Comparison of ENCODE assay signal across 30 cellular contexts in the genomic region with DNA sequence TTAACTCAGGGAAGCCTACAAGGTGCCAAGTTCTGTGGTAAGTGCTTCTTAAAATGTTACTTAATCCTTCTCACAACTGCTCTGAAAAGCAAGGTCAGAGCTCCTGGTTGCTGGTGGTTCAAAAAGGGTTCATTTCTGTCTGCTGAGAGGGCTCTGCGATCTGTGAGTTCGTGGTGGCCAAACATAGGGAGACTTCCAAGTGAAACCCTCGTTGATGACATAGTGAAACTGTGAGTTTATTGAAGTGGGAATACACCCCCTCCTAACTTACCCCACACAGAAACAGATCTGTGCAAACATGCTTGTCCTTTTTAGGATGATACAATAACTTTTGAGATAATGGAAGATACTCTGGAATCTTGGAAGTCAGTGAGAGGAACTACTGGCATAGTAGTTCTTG.
DNase-seq lines count a peak whose midpoint lies in the region; ATAC-seq and TF ChIP-seq lines count a peak whose summit lies in the region.
"Had no signal": no experiment of that assay in that cellular context is flagged by ENCODE, and none has a peak within 500 bp of the region (broad histone marks: within the 10 kb centered on the region; RNA-seq: fewer than 3 reads in every experiment).

No MANE protein-coding gene starts in this region.

- TF ChIP-seq CTCF in chondrocyte (IDR thresholded peaks at IDR 0.05) (no peak), psoas muscle (IDR thresholded peaks at IDR 0.05) (no peak), uterus (IDR thresholded peaks at IDR 0.05) (no peak), dorsolateral prefrontal cortex (IDR thresholded peaks at IDR 0.05 in 54 of 56, conservative IDR thresholded peaks at IDR 0.05 in 2 of 56; ENCODE audit: low read depth in 1 of 56, partially characterized antibody in 56 of 56) (no peak)

- H3K9ac ChIP-seq in Karpas-422 (ENCODE audit: low read length), result peak overlapping the region; percentile 57

- H3K4me3 ChIP-seq in Karpas-422 (ENCODE audit: low read length), result no peak overlapping the region
- peak overlapping the region; percentile 16 for H3K4me3 ChIP-seq in psoas muscle
- no peak overlapping the region for H3K4me3 ChIP-seq in uterus
- no peak overlapping the region for H3K4me3 ChIP-seq in dorsolateral prefrontal cortex
- H3K4me3 ChIP-seq: esophagus muscularis mucosa, lung, thoracic aorta had no signal

- H3K9me3 ChIP-seq in Karpas-422 (ENCODE audit: low read length) (no peaks in the 10 kb centered on the region), psoas muscle (no peaks in the 10 kb centered on the region), uterus (no peaks in the 10 kb centered on the region)
- H3K9me3 ChIP-seq: Caco-2, esophagus muscularis mucosa, thoracic aorta had no signal

- no peaks in the 10 kb centered on the region for H3K9me3 Mint-ChIP-seq in chondrocyte (ENCODE audit: low read depth)
- H3K9me3 Mint-ChIP-seq: activated CD4-positive, alpha-beta memory T cell treated with anti-CD3 and anti-CD28 coated beads, Interleukin-2, amount 10 ng/mL, durations not matched to agents 7 days and 5 days; dendritic cell treated with granulocyte-macrophage colony-stimulating factor and Interleukin-4, amounts not matched to agents 40 ng/mL and 50 ng/mL, for 4 days; natural killer cell; T-helper 2 cell treated with Interferon-gamma antibody and Interleukin-4, amounts not matched to agents 5 μg/mL and 100 μg/mL, for 36 hours had no signal

- H3K4me2 ChIP-seq in Karpas-422 (ENCODE audit: low read depth, low read length, poor library complexity, severe bottlenecking), result peak overlapping the region; percentile 64

- peak overlapping the region; percentile 64 for H2AFZ ChIP-seq in Karpas-422 (ENCODE audit: low read length)

- intact Hi-C loops in psoas muscle (cut with DNase I), result loop anchor here (5.0 to 10.0 kb wide), 6 partner anchors 100 to 412 kb away; no protein-coding TSS in a partner anchor
- intact Hi-C loops in uterus (cut with DNase I; ENCODE audit: low total_unique reads), result loop anchor here (5.0 kb wide), 1 partner anchor 360 kb away; no protein-coding TSS in a partner anchor
- intact Hi-C loops in dorsolateral prefrontal cortex (cut with DNase I), result loop anchor here (5.0 to 10.0 kb wide), 3 partner anchors 352 to 410 kb away; a partner anchor contains a TSS

- DNase-seq in Karpas-422 (peak; percentile 63), chondrocyte (ENCODE audit: low spot score) (no peak), psoas muscle (no peak), uterus (no peak), dorsolateral prefrontal cortex (no peak)
- DNase-seq: activated CD4-positive, alpha-beta memory T cell treated with anti-CD3 and anti-CD28 coated beads, Interleukin-2, amount 10 ng/mL, durations not matched to agents 7 days and 5 days; activated CD4-positive, alpha-beta T cell treated with anti-CD3 and anti-CD28 coated beads for 1 hour; activated CD8-positive, alpha-beta memory T cell treated with anti-CD3 and anti-CD28 coated beads, Interleukin-2, amount 50 U/mL, for 4 hours; activated naive CD4-positive, alpha-beta T cell; Caco-2; central memory CD4-positive, alpha-beta T cell; DMS53; foreskin melanocyte; GOT3; natural killer cell; NCI-H1105; NCI-H187 treated with DMSO at 0.1 percent for 48 hours; NCI-H226; NCI-H526 treated with DMSO at 0.1 percent for 48 hours; nucleus accumbens; SIG-M5; stimulated activated naive CD4-positive, alpha-beta T cell treated with Interleukin-2 at 50 U/mL for 16 hours had no signal

- no peaks in the 10 kb centered on the region for H3K79me2 ChIP-seq in Karpas-422 (ENCODE audit: low read length)

- ATAC-seq in psoas muscle (peak in 1 of 4 donors; percentile 33), GM21529 (IDR thresholded peaks at IDR 0.05; ENCODE audit: unreplicated experiment) (no peak), GM19324 (IDR thresholded peaks at IDR 0.05; ENCODE audit: low FRiP score, unreplicated experiment) (no peak)
- ATAC-seq: natural killer cell had no signal

- no peak overlapping the region for H3K4me3 Mint-ChIP-seq in chondrocyte (ENCODE audit: unreplicated experiment)
- H3K4me3 Mint-ChIP-seq: activated CD4-positive, alpha-beta memory T cell treated with anti-CD3 and anti-CD28 coated beads, Interleukin-2, amount 10 ng/mL, durations not matched to agents 7 days and 5 days; CD14-positive monocyte; dendritic cell treated with granulocyte-macrophage colony-stimulating factor and Interleukin-4, amounts not matched to agents 40 ng/mL and 50 ng/mL, for 4 days; natural killer cell; T-helper 2 cell treated with Interferon-gamma antibody and Interleukin-4, amounts not matched to agents 5 μg/mL and 100 μg/mL, for 36 hours had no signal

- H3K36me3 Mint-ChIP-seq in chondrocyte (ENCODE audit: low read depth), result peaks cover 2% of the 10 kb centered on the region
- H3K36me3 Mint-ChIP-seq: CD14-positive monocyte, natural killer cell had no signal

- no peak for TF ChIP-seq POLR2A in uterus (IDR thresholded peaks at IDR 0.05)

- no peaks in the 10 kb centered on the region for H3K27me3 Mint-ChIP-seq in chondrocyte (ENCODE audit: low read depth)
- H3K27me3 Mint-ChIP-seq: dendritic cell treated with granulocyte-macrophage colony-stimulating factor and Interleukin-4, amounts not matched to agents 40 ng/mL and 50 ng/mL, for 4 days had no signal

- 21 to 55% (median 36%) methylated on average over 3 of the region's 3 CpGs for WGBS in psoas muscle, 3 donors

- no peaks in the 10 kb centered on the region for H4K20me1 ChIP-seq in Karpas-422 (ENCODE audit: insufficient read depth, low read depth, low read length)

- H3K4me1 Mint-ChIP-seq in chondrocyte (ENCODE audit: low read depth), result peaks cover 47% of the 10 kb centered on the region

- H3K27ac Mint-ChIP-seq in chondrocyte (ENCODE audit: unreplicated experiment), result peak overlapping the region; percentile 15
- H3K27ac Mint-ChIP-seq: activated CD4-positive, alpha-beta memory T cell treated with anti-CD3 and anti-CD28 coated beads, Interleukin-2, amount 10 ng/mL, durations not matched to agents 7 days and 5 days; dendritic cell treated with granulocyte-macrophage colony-stimulating factor and Interleukin-4, amounts not matched to agents 40 ng/mL and 50 ng/mL, for 4 days; natural killer cell; T-helper 2 cell treated with Interferon-gamma antibody and Interleukin-4, amounts not matched to agents 5 μg/mL and 100 μg/mL, for 36 hours had no signal

- H3K27ac ChIP-seq in Karpas-422 (ENCODE audit: low read length) (peak overlapping the region; percentile 98; the same call in 1 of the 2 replicates), psoas muscle (peak overlapping the region; percentile 78), uterus (peak overlapping the region; percentile 30 to 31), dorsolateral prefrontal cortex (no peak overlapping the region)
- H3K27ac ChIP-seq: thoracic aorta had no signal

- no peaks in the 10 kb centered on the region for H3K9me2 ChIP-seq in Karpas-422 (replicated peaks; ENCODE audit: insufficient read depth, low read length)

- H3K36me3 ChIP-seq in Karpas-422 (ENCODE audit: insufficient read depth, low read length), result peaks cover 2% of the 10 kb centered on the region; the same call in 1 of the 2 replicates
- no peaks in the 10 kb centered on the region for H3K36me3 ChIP-seq in psoas muscle (ENCODE audit: insufficient read depth in 1 of 2, low read depth in 1 of 2)
- no peaks in the 10 kb centered on the region for H3K36me3 ChIP-seq in uterus
- H3K36me3 ChIP-seq: esophagus muscularis mucosa, thoracic aorta had no signal

- no peaks in the 10 kb centered on the region for H3K27me3 ChIP-seq in Karpas-422 (ENCODE audit: low read length)
- H3K27me3 ChIP-seq in psoas muscle (ENCODE audit: insufficient read depth in 3 of 3, low read length in 2 of 3), result no peaks in the 10 kb centered on the region
- no peaks in the 10 kb centered on the region for H3K27me3 ChIP-seq in uterus
- no peaks in the 10 kb centered on the region for H3K27me3 ChIP-seq in dorsolateral prefrontal cortex
- H3K27me3 ChIP-seq: esophagus muscularis mucosa had no signal

- H3K4me1 ChIP-seq in Karpas-422 (ENCODE audit: low read length), result peaks cover 75% of the 10 kb centered on the region
- H3K4me1 ChIP-seq in psoas muscle, result peaks cover 35% of the 10 kb centered on the region
- H3K4me1 ChIP-seq in uterus, result no peaks in the 10 kb centered on the region
- H3K4me1 ChIP-seq: Caco-2 had no signal

Comparison
In these comparisons a context has a peak if more than half of its experiments do, and no peak if none do; other contexts are left out.
1. H3K27ac ChIP-seq: peak in Karpas-422 (single experiment), psoas muscle (single experiment) and uterus (2 of 2); none in dorsolateral prefrontal cortex (0 of 59).